16 cellular contexts compared by ENCODE assay signal in genomic region chr2:102137138-102137537, GRCh38. TPM values are rescaled to one million over a fixed set of nuclear protein-coding genes. Genes with fewer than 3 reads are reported as not detected.
DNase-seq lines count a peak whose midpoint lies in the region; ATAC-seq and TF ChIP-seq lines count a peak whose summit lies in the region.
"Had no signal": no experiment of that assay in that cellular context is flagged by ENCODE, and none has a peak within 500 bp of the region (broad histone marks: within the 10 kb centered on the region; RNA-seq: fewer than 3 reads in every experiment).

No MANE protein-coding gene starts in this region.

- H3K4me3 ChIP-seq in ACC112 (ENCODE audit: low read depth, low read length) (no peak overlapping the region), psoas muscle (no peak overlapping the region)
- no peak overlapping the region for H3K4me3 ChIP-seq in CD4-positive, CD25-positive, alpha-beta regulatory T cell (ENCODE audit: low read depth, low read length)
- H3K4me3 ChIP-seq: BLaER1, sigmoid colon, testis had no signal

- peak overlapping the region; percentile 94 for H3K27ac ChIP-seq in ACC112 (ENCODE audit: low read depth, low read length)
- H3K27ac ChIP-seq in CD4-positive, CD25-positive, alpha-beta regulatory T cell (ENCODE audit: insufficient read depth, low read length, poor library complexity, severe bottlenecking): no peak overlapping the region
- H3K27ac ChIP-seq in psoas muscle: no peak overlapping the region
- H3K27ac ChIP-seq: BLaER1, sigmoid colon, testis had no signal

- WGBS in psoas muscle, 3 donors: 90 to 96% (median 91%) methylated on average over 2 of the region's 2 CpGs

- H3K79me2 ChIP-seq in ACC112 (ENCODE audit: control insufficient read depth, insufficient read depth, low read length, unreplicated experiment): peaks cover 83% of the 10 kb centered on the region

- no peak overlapping the region for H3K4me3 Mint-ChIP-seq in CD4-positive, CD25-positive, alpha-beta regulatory T cell
- no peak overlapping the region for H3K4me3 Mint-ChIP-seq in activated T-helper 1 cell treated with anti-CD3 and anti-CD28 coated beads, Interleukin-12 subunit alpha, Interleukin-12 subunit beta, Interleukin-2, Interleukin-4 antibody, amounts not matched to agents 30 ng/mL and 10 ng/mL and 1 ng/mL, durations not matched to agents 14 hours and 24 hours and 36 hours
- H3K4me3 Mint-ChIP-seq in effector memory CD8-positive, alpha-beta T cell: no peak overlapping the region
- H3K4me3 Mint-ChIP-seq: central memory CD8-positive, alpha-beta T cell had no signal

- H3K36me3 ChIP-seq in ACC112 (ENCODE audit: insufficient read depth, low read length) (peaks cover 12% of the 10 kb centered on the region), psoas muscle (ENCODE audit: insufficient read depth in 1 of 2, low read depth in 1 of 2) (no peaks in the 10 kb centered on the region)
- no peaks in the 10 kb centered on the region for H3K36me3 ChIP-seq in CD4-positive, CD25-positive, alpha-beta regulatory T cell (ENCODE audit: control insufficient read depth, insufficient read depth, low read length)
- H3K36me3 ChIP-seq: BLaER1, sigmoid colon had no signal

- peak; percentile 18 to 26 for ATAC-seq in CD4-positive, CD25-positive, alpha-beta regulatory T cell (ENCODE audit: low read depth in 2 of 2)
- ATAC-seq in HG02938 (IDR thresholded peaks at IDR 0.05; ENCODE audit: unreplicated experiment) (no peak), psoas muscle (no peak)
- ATAC-seq in effector memory CD8-positive, alpha-beta T cell (replicated peaks): no peak
- ATAC-seq: left cardiac atrium had no signal

- peaks cover 0 to 4% (median 0%) of the 10 kb centered on the region in 7 donors for H3K9me3 Mint-ChIP-seq in CD4-positive, CD25-positive, alpha-beta regulatory T cell
- H3K9me3 Mint-ChIP-seq in activated T-helper 1 cell treated with anti-CD3 and anti-CD28 coated beads, Interleukin-12 subunit alpha, Interleukin-12 subunit beta, Interleukin-2, Interleukin-4 antibody, amounts not matched to agents 30 ng/mL and 10 ng/mL and 1 ng/mL, durations not matched to agents 14 hours and 24 hours and 36 hours: peaks cover 13% of the 10 kb centered on the region
- peaks cover 0 to 7% of the 10 kb centered on the region in 2 donors for H3K9me3 Mint-ChIP-seq in effector memory CD8-positive, alpha-beta T cell
- H3K9me3 Mint-ChIP-seq: central memory CD8-positive, alpha-beta T cell had no signal

- H2AFZ ChIP-seq in ACC112 (ENCODE audit: low read length, unreplicated experiment): no peak overlapping the region

- H3K27me3 ChIP-seq in ACC112 (ENCODE audit: insufficient read depth, low read length) (no peaks in the 10 kb centered on the region), psoas muscle (ENCODE audit: insufficient read depth in 3 of 3, low read length in 2 of 3) (no peaks in the 10 kb centered on the region)
- H3K27me3 ChIP-seq in CD4-positive, CD25-positive, alpha-beta regulatory T cell (ENCODE audit: control insufficient read depth, insufficient read depth, low read length): no peaks in the 10 kb centered on the region
- H3K27me3 ChIP-seq: BLaER1, sigmoid colon, testis had no signal

- H3K4me1 Mint-ChIP-seq in CD4-positive, CD25-positive, alpha-beta regulatory T cell: peaks cover 14 to 47% (median 27%) of the 10 kb centered on the region in 4 donors
- peaks cover 33% of the 10 kb centered on the region for H3K4me1 Mint-ChIP-seq in activated T-helper 1 cell treated with anti-CD3 and anti-CD28 coated beads, Interleukin-12 subunit alpha, Interleukin-12 subunit beta, Interleukin-2, Interleukin-4 antibody, amounts not matched to agents 30 ng/mL and 10 ng/mL and 1 ng/mL, durations not matched to agents 14 hours and 24 hours and 36 hours (ENCODE audit: low read depth)
- peaks cover 9 to 25% of the 10 kb centered on the region in 2 donors for H3K4me1 Mint-ChIP-seq in effector memory CD8-positive, alpha-beta T cell (ENCODE audit: low read depth in 2 of 2)

- peak overlapping the region in 1 of 3 donors; percentile 47 for H3K27ac Mint-ChIP-seq in CD4-positive, CD25-positive, alpha-beta regulatory T cell
- H3K27ac Mint-ChIP-seq in activated T-helper 1 cell treated with anti-CD3 and anti-CD28 coated beads, Interleukin-12 subunit alpha, Interleukin-12 subunit beta, Interleukin-2, Interleukin-4 antibody, amounts not matched to agents 30 ng/mL and 10 ng/mL and 1 ng/mL, durations not matched to agents 14 hours and 24 hours and 36 hours: peak overlapping the region; percentile 15
- H3K27ac Mint-ChIP-seq in effector memory CD8-positive, alpha-beta T cell: no peak overlapping the region

- peaks cover 56% of the 10 kb centered on the region for H3K4me1 ChIP-seq in ACC112 (ENCODE audit: control insufficient read depth, insufficient read depth, low read length, unreplicated experiment)
- H3K4me1 ChIP-seq in CD4-positive, CD25-positive, alpha-beta regulatory T cell (ENCODE audit: control insufficient read depth, insufficient read depth, low read length, poor library complexity, severe bottlenecking): peaks cover 5% of the 10 kb centered on the region
- peaks cover 7% of the 10 kb centered on the region for H3K4me1 ChIP-seq in psoas muscle

- intact Hi-C loops in activated T-helper 1 cell treated with anti-CD3 and anti-CD28 coated beads, Interleukin-12 subunit alpha, Interleukin-12 subunit beta, Interleukin-2, Interleukin-4 antibody, amounts not matched to agents 30 ng/mL and 10 ng/mL and 1 ng/mL, durations not matched to agents 14 hours and 24 hours and 36 hours (cut with micrococcal nuclease): loop anchor here (1.0 to 2.0 kb wide), 7 partner anchors 11 to 136 kb away; no protein-coding TSS in a partner anchor
- intact Hi-C loops in psoas muscle (cut with DNase I): no loop called here

- no peaks in the 10 kb centered on the region for H3K36me3 Mint-ChIP-seq in CD4-positive, CD25-positive, alpha-beta regulatory T cell
- H3K36me3 Mint-ChIP-seq in activated T-helper 1 cell treated with anti-CD3 and anti-CD28 coated beads, Interleukin-12 subunit alpha, Interleukin-12 subunit beta, Interleukin-2, Interleukin-4 antibody, amounts not matched to agents 30 ng/mL and 10 ng/mL and 1 ng/mL, durations not matched to agents 14 hours and 24 hours and 36 hours (ENCODE audit: low read depth): peaks cover 12% of the 10 kb centered on the region
- no peaks in the 10 kb centered on the region for H3K36me3 Mint-ChIP-seq in effector memory CD8-positive, alpha-beta T cell (ENCODE audit: insufficient read depth)

- H3K9me3 ChIP-seq in CD4-positive, CD25-positive, alpha-beta regulatory T cell (ENCODE audit: control insufficient read depth in 2 of 2, low read length in 2 of 2): no peaks in the 10 kb centered on the region
- H3K9me3 ChIP-seq in psoas muscle: no peaks in the 10 kb centered on the region
- H3K9me3 ChIP-seq: sigmoid colon, testis had no signal

- no peak for TF ChIP-seq CTCF in psoas muscle (IDR thresholded peaks at IDR 0.05)

- peak in 1 of 3 donors; percentile 58 for DNase-seq in CD4-positive, CD25-positive, alpha-beta regulatory T cell
- no peak for DNase-seq in activated T-helper 1 cell treated with anti-CD3 and anti-CD28 coated beads, Interleukin-12 subunit alpha, Interleukin-12 subunit beta, Interleukin-2, Interleukin-4 antibody, amounts not matched to agents 30 ng/mL and 10 ng/mL and 1 ng/mL, durations not matched to agents 14 hours and 24 hours and 36 hours (ENCODE audit: low spot score)
- DNase-seq in stimulated activated CD4-positive, alpha-beta T cell treated with anti-CD3 and anti-CD28 coated beads, Interleukin-15, amount 100 ng/mL, for 24 hours: peak; percentile 66
- DNase-seq in effector memory CD8-positive, alpha-beta T cell: no peak
- DNase-seq in psoas muscle: no peak
- DNase-seq: DMS53, left cardiac atrium, NCI-H446 treated with DMSO at 0.1 percent for 48 hours, nucleus accumbens, Right ventricle myocardium superior, sigmoid colon, testis had no signal

- peaks cover 10% of the 10 kb centered on the region for H3K27me3 Mint-ChIP-seq in CD4-positive, CD25-positive, alpha-beta regulatory T cell
- H3K27me3 Mint-ChIP-seq in activated T-helper 1 cell treated with anti-CD3 and anti-CD28 coated beads, Interleukin-12 subunit alpha, Interleukin-12 subunit beta, Interleukin-2, Interleukin-4 antibody, amounts not matched to agents 30 ng/mL and 10 ng/mL and 1 ng/mL, durations not matched to agents 14 hours and 24 hours and 36 hours (ENCODE audit: insufficient read depth): peaks cover 21% of the 10 kb centered on the region
- peaks cover 18 to 21% of the 10 kb centered on the region in 2 donors for H3K27me3 Mint-ChIP-seq in effector memory CD8-positive, alpha-beta T cell

RNA-seq across cellular contexts. Expression of gene IL1R1, which starts 5.4 kb away (rescaled TPM):
- 11.7 TPM for total RNA-seq in CD4-positive, CD25-positive, alpha-beta regulatory T cell
- 1 to 10 TPM; 2.0 to 5.6 (median 3.7) TPM for polyA plus RNA-seq in CD4-positive, CD25-positive, alpha-beta regulatory T cell
- total RNA-seq in activated T-helper 1 cell treated with anti-CD3 and anti-CD28 coated beads, Interleukin-12 subunit alpha, Interleukin-12 subunit beta, Interleukin-2, Interleukin-4 antibody, amounts not matched to agents 30 ng/mL and 10 ng/mL and 1 ng/mL, durations not matched to agents 14 hours and 24 hours and 36 hours: 1.5 and 2.4 TPM in 2 replicates
- 10 to 100 TPM; 15.9 to 39.8 (median 26.8) TPM for total RNA-seq in psoas muscle
- 10 to 100 TPM; 10.4 to 14.3 (median 11.3) TPM for polyA plus RNA-seq in psoas muscle

RNA-seq across cellular contexts. Expression of gene IL1RL2, which starts 49.7 kb away (rescaled TPM):
- not detected for total RNA-seq in CD4-positive, CD25-positive, alpha-beta regulatory T cell
- not detected for polyA plus RNA-seq in CD4-positive, CD25-positive, alpha-beta regulatory T cell
- total RNA-seq in activated T-helper 1 cell treated with anti-CD3 and anti-CD28 coated beads, Interleukin-12 subunit alpha, Interleukin-12 subunit beta, Interleukin-2, Interleukin-4 antibody, amounts not matched to agents 30 ng/mL and 10 ng/mL and 1 ng/mL, durations not matched to agents 14 hours and 24 hours and 36 hours: 0.16 TPM in 1 of 2 replicates, not detected in the other
- total RNA-seq in psoas muscle: under 1 TPM; 0.40 to 0.74 (median 0.56) TPM
- polyA plus RNA-seq in psoas muscle: under 1 TPM; 0.27 to 0.74 (median 0.30) TPM
- total RNA-seq: Right ventricle myocardium superior had no signal

Comparison
In these comparisons a context has a peak if more than half of its experiments do, and no peak if none do; other contexts are left out.
1. ATAC-seq: peak in CD4-positive, CD25-positive, alpha-beta regulatory T cell (2 of 2); none in HG02938 (single experiment), effector memory CD8-positive, alpha-beta T cell (single experiment) and psoas muscle (0 of 4).